Comparison of ENCODE assay signal across 1 cellular context in the genomic region with DNA sequence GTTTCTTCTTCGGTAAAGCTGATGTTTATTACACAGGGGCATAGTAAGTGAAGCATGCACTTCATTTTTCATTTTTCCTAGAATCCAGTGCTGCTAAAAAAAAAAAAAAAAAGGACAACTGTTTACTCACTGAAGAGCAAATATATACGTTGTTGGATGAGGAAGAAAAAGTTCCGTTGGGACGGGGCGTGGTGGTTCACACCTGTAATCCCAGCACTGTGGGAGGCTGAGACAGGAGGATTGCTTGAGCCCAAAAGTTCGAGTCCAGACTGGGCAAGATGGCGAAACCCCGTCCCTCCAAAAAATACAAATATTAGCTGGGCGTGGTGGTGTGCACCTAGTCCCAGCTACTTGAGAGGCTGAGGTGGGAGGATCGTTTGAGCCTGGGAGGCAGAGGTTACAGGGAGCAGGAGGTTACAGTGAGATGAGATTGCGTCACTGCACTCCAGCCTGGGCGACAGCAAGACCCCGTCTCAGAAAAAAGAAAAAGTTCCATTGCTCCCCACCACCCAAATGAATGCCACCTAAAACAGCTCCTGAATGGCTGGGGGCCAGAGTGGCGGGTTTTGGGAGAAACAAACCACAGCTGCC.
TF ChIP-seq lines count a peak whose summit lies in the region.

No MANE protein-coding gene starts in this region.

TF ChIP-seq in GM23338, 12 proteins besides CTCF, POLR2A, EP300 and RAD21 (continued from another document):
- TF ChIP-seq, protein P1, sequence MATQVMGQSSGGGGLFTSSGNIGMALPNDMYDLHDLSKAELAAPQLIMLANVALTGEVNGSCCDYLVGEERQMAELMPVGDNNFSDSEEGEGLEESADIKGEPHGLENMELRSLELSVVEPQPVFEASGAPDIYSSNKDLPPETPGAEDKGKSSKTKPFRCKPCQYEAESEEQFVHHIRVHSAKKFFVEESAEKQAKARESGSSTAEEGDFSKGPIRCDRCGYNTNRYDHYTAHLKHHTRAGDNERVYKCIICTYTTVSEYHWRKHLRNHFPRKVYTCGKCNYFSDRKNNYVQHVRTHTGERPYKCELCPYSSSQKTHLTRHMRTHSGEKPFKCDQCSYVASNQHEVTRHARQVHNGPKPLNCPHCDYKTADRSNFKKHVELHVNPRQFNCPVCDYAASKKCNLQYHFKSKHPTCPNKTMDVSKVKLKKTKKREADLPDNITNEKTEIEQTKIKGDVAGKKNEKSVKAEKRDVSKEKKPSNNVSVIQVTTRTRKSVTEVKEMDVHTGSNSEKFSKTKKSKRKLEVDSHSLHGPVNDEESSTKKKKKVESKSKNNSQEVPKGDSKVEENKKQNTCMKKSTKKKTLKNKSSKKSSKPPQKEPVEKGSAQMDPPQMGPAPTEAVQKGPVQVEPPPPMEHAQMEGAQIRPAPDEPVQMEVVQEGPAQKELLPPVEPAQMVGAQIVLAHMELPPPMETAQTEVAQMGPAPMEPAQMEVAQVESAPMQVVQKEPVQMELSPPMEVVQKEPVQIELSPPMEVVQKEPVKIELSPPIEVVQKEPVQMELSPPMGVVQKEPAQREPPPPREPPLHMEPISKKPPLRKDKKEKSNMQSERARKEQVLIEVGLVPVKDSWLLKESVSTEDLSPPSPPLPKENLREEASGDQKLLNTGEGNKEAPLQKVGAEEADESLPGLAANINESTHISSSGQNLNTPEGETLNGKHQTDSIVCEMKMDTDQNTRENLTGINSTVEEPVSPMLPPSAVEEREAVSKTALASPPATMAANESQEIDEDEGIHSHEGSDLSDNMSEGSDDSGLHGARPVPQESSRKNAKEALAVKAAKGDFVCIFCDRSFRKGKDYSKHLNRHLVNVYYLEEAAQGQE (IDR thresholded peaks at IDR 0.05; ENCODE audit: unreplicated experiment) = no peak
- TF ChIP-seq, protein P2, sequence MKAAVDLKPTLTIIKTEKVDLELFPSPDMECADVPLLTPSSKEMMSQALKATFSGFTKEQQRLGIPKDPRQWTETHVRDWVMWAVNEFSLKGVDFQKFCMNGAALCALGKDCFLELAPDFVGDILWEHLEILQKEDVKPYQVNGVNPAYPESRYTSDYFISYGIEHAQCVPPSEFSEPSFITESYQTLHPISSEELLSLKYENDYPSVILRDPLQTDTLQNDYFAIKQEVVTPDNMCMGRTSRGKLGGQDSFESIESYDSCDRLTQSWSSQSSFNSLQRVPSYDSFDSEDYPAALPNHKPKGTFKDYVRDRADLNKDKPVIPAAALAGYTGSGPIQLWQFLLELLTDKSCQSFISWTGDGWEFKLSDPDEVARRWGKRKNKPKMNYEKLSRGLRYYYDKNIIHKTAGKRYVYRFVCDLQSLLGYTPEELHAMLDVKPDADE (IDR thresholded peaks at IDR 0.05) = no peak
- TF ChIP-seq ZNF114 (CRISPR knock-in tag; IDR thresholded peaks at IDR 0.05) (no peak), CREB1 (CRISPR knock-in tag; IDR thresholded peaks at IDR 0.05; ENCODE audit: low read depth) (no peak), EZH2 (IDR thresholded peaks at IDR 0.05; ENCODE audit: low read depth, unreplicated experiment) (no peak), POLR2AphosphoS5 (IDR thresholded peaks at IDR 0.05; ENCODE audit: low read depth) (no peak), NANOG (IDR thresholded peaks at IDR 0.05; ENCODE audit: borderline replicate concordance) (no peak), STAT1 (IDR thresholded peaks at IDR 0.05; ENCODE audit: unreplicated experiment) (no peak), EZH2phosphoT487 (IDR thresholded peaks at IDR 0.05; ENCODE audit: unreplicated experiment) (no peak), ZNF331 (CRISPR knock-in tag; IDR thresholded peaks at IDR 0.05; ENCODE audit: low read depth) (no peak)
- TF ChIP-seq, protein P3, sequence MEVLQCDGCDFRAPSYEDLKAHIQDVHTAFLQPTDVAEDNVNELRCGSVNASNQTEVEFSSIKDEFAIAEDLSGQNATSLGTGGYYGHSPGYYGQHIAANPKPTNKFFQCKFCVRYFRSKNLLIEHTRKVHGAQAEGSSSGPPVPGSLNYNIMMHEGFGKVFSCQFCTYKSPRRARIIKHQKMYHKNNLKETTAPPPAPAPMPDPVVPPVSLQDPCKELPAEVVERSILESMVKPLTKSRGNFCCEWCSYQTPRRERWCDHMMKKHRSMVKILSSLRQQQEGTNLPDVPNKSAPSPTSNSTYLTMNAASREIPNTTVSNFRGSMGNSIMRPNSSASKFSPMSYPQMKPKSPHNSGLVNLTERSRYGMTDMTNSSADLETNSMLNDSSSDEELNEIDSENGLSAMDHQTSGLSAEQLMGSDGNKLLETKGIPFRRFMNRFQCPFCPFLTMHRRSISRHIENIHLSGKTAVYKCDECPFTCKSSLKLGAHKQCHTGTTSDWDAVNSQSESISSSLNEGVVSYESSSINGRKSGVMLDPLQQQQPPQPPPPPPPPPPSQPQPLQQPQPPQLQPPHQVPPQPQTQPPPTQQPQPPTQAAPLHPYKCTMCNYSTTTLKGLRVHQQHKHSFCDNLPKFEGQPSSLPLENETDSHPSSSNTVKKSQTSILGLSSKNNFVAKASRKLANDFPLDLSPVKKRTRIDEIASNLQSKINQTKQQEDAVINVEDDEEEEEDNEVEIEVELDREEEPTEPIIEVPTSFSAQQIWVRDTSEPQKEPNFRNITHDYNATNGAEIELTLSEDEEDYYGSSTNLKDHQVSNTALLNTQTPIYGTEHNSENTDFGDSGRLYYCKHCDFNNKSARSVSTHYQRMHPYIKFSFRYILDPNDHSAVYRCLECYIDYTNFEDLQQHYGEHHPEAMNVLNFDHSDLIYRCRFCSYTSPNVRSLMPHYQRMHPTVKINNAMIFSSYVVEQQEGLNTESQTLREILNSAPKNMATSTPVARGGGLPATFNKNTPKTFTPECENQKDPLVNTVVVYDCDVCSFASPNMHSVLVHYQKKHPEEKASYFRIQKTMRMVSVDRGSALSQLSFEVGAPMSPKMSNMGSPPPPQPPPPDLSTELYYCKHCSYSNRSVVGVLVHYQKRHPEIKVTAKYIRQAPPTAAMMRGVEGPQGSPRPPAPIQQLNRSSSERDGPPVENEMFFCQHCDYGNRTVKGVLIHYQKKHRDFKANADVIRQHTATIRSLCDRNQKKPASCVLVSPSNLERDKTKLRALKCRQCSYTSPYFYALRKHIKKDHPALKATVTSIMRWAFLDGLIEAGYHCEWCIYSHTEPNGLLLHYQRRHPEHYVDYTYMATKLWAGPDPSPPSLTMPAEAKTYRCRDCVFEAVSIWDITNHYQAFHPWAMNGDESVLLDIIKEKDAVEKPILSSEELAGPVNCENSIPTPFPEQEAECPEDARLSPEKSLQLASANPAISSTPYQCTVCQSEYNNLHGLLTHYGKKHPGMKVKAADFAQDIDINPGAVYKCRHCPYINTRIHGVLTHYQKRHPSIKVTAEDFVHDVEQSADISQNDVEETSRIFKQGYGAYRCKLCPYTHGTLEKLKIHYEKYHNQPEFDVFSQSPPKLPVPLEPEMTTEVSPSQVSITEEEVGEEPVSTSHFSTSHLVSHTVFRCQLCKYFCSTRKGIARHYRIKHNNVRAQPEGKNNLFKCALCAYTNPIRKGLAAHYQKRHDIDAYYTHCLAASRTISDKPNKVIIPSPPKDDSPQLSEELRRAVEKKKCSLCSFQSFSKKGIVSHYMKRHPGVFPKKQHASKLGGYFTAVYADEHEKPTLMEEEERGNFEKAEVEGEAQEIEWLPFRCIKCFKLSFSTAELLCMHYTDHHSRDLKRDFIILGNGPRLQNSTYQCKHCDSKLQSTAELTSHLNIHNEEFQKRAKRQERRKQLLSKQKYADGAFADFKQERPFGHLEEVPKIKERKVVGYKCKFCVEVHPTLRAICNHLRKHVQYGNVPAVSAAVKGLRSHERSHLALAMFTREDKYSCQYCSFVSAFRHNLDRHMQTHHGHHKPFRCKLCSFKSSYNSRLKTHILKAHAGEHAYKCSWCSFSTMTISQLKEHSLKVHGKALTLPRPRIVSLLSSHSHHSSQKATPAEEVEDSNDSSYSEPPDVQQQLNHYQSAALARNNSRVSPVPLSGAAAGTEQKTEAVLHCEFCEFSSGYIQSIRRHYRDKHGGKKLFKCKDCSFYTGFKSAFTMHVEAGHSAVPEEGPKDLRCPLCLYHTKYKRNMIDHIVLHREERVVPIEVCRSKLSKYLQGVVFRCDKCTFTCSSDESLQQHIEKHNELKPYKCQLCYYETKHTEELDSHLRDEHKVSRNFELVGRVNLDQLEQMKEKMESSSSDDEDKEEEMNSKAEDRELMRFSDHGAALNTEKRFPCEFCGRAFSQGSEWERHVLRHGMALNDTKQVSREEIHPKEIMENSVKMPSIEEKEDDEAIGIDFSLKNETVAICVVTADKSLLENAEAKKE (CRISPR knock-in tag; IDR thresholded peaks at IDR 0.05) = no peak
TF ChIP-seq in GM23338: peak in this region for 0.
